Comparison of ENCODE assay signal across 21 cellular contexts in the genomic region with DNA sequence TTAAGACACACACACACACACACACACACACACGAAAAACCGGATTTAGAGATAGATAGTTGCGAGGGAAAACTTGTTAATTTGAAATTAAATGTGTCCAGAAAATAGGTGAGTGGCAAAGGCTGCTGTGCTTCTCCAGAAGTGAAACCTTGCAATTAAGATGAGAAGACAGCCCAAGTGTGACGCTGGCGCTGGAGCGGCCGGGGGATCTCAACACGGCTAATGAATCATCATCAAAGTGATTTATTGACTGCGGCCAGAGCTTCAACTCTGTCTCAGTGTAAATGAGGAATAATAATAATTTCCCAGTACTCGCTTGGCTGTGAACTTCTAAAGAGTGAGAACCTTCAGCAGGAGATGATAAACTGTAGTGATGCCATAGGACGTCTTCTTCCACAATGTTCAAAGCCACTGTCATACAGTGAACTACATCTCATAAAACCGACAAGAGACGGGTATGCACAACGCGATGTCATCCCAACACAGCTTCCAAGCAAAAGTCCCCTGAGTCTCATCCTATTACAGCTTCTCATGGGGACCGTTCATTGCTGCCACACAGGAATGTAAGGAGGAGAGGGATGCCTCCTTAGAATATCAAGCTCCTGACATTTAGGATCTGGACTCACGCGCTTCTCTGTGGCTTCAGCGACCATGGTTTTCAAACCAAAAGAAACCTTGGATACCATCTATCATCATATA.
DNase-seq lines count a peak whose midpoint lies in the region; ATAC-seq and TF ChIP-seq lines count a peak whose summit lies in the region.
"Had no signal": no experiment of that assay in that cellular context is flagged by ENCODE, and none has a peak within 500 bp of the region (broad histone marks: within the 10 kb centered on the region; RNA-seq: fewer than 3 reads in every experiment).

No MANE protein-coding gene starts in this region.

- H3K4me3 Mint-ChIP-seq in nephron: peak overlapping the region; percentile 14 to 52 (median 40)
- H3K4me3 Mint-ChIP-seq: CD4-positive, alpha-beta T cell; HFFc6 had no signal

- peak; percentile 29 for DNase-seq in Daoy (ENCODE audit: low read depth)
- peak; percentile 80 for DNase-seq in MV-4-11 (lab: John Stamatoyannopoulos, UW)
- peak; percentile 29 for DNase-seq in epithelial cell of proximal tubule (ENCODE audit: low read depth)
- DNase-seq in superior temporal gyrus (ENCODE audit: extremely low spot score): no peak
- no peak for DNase-seq in GF-D8 (lab: John Stamatoyannopoulos, UW)
- DNase-seq: Caco-2; CD4-positive, alpha-beta T cell; DMS153; HFFc6; NCI-H1105; NCI-H1694; NCI-H2081 treated with DMSO at 0.1 percent for 48 hours; NCI-H748 treated with DMSO at 0.1 percent for 48 hours; NK-92 treated with Interleukin-12 subunit alpha and Interleukin-12 subunit beta, amount 100 ng/mL, for 24 hours; RPMI8226; SHP77 treated with DMSO at 0.1 percent for 48 hours; SK-N-SH had no signal

- H3K27me3 Mint-ChIP-seq in nephron (ENCODE audit: low read depth): no peaks in the 10 kb centered on the region
- H3K27me3 Mint-ChIP-seq: CD4-positive, alpha-beta T cell had no signal

- TF ChIP-seq CTCF in epithelial cell of proximal tubule (conservative IDR thresholded peaks at IDR 0.05; ENCODE audit: low read depth, low read length) (no peak), nephron (IDR thresholded peaks at IDR 0.05; ENCODE audit: unreplicated experiment in 3 of 3) (no peak)

- H3K27ac Mint-ChIP-seq in nephron: peak overlapping the region; percentile 32 to 51 (median 44)
- H3K27ac Mint-ChIP-seq: CD4-positive, alpha-beta T cell; HFFc6 had no signal

- no peaks in the 10 kb centered on the region for H3K36me3 Mint-ChIP-seq in nephron (ENCODE audit: low read depth)

- no peaks in the 10 kb centered on the region for H3K9me3 Mint-ChIP-seq in nephron
- H3K9me3 Mint-ChIP-seq: CD4-positive, alpha-beta T cell had no signal

- peaks cover 49% of the 10 kb centered on the region for H3K4me1 Mint-ChIP-seq in nephron

- no peak overlapping the region for H3K4me3 ChIP-seq in epithelial cell of proximal tubule (ENCODE audit: low read depth, low read length)
- H3K4me3 ChIP-seq: GM12878 had no signal

- ATAC-seq in GM18868 (IDR thresholded peaks at IDR 0.05; ENCODE audit: unreplicated experiment) (no peak), GM21619 (IDR thresholded peaks at IDR 0.05; ENCODE audit: unreplicated experiment) (no peak)
- ATAC-seq: GM12878 had no signal

Comparison
In these comparisons a context has a peak if more than half of its experiments do, and no peak if none do; other contexts are left out.
1. DNase-seq: peak in Daoy (single experiment), MV-4-11 (single experiment) and epithelial cell of proximal tubule (single experiment); none in superior temporal gyrus (single experiment) and GF-D8 (single experiment).